Comparison of ENCODE assay signal across 8 cellular contexts in genomic region chr19:32971715-32972540, GRCh38. TPM values are rescaled to one million over a fixed set of nuclear protein-coding genes. Genes with fewer than 3 reads are reported as not detected.
DNase-seq lines count a peak whose midpoint lies in the region; ATAC-seq and TF ChIP-seq lines count a peak whose summit lies in the region.

Gene CEP89, minus strand, starts transcription at chr19:32971958. Its CDS starts 84 bp downstream, at chr19:32971874.
Gene FAAP24, plus strand, starts transcription at chr19:32972242. Its CDS starts 955 bp downstream, at chr19:32973197.

- peak within 1 kb of the TSS; percentile 72 for H4K91ac ChIP-seq in IMR-90 (ENCODE audit: insufficient read depth, low read depth, low read length)

- H2BK15ac ChIP-seq in IMR-90 (ENCODE audit: low read depth, low read length): peak within 1 kb of the TSS; percentile 4; the same call in 1 of the 3 replicates

- peak within 1 kb of the TSS; percentile 24; the same call in 1 of the 2 replicates for H3K18ac ChIP-seq in IMR-90 (ENCODE audit: low read depth, low read length)

- H3K14ac ChIP-seq in IMR-90 (replicated peaks; ENCODE audit: low read depth, low read length): peak within 1 kb of the TSS; percentile 83

- in situ Hi-C loops in IMR-90 (cut with MboI; ENCODE audit: low sequenced_read_pairs): no loop called here

- ATAC-seq in GM21529 (IDR thresholded peaks at IDR 0.05; ENCODE audit: unreplicated experiment) (peak; percentile 99), IMR-90 (ENCODE audit: low read depth) (peak; percentile 99)

- dilution Hi-C loops in IMR-90 (cut with HindIII; ENCODE audit: low sequenced_read_pairs, unreplicated experiment): no loop called here

- H4K8ac ChIP-seq in IMR-90 (ENCODE audit: low read depth in 2 of 2, low read length in 2 of 2): peak within 1 kb of the TSS; percentile 87 to 97

- TF ChIP-seq RAD21 in IMR-90 (IDR thresholded peaks at IDR 0.05; ENCODE audit: low read length): no peak

- H3K4me2 ChIP-seq in IMR-90 (ENCODE audit: low read depth, low read length) (peak within 1 kb of the TSS; percentile 86), OCI-LY7 (ENCODE audit: low read length) (peak within 1 kb of the TSS; percentile 86)

- H3K56ac ChIP-seq in IMR-90 (ENCODE audit: extremely low read depth, insufficient read depth, low read length): peak within 1 kb of the TSS; percentile 54

- H3K36me3 ChIP-seq in IMR-90 (ENCODE audit: control insufficient read depth, insufficient read depth, low read length): peaks cover 5% of the 10 kb centered on the region; the same call in 1 of the 2 replicates
- peaks cover 31% of the 10 kb centered on the region; the same call in 1 of the 2 replicates for H3K36me3 ChIP-seq in OCI-LY7 (ENCODE audit: insufficient read depth, low read length)

- POLR2A ChIA-PET in IMR-90 (lab: Charles Lee; ENCODE audit: unreplicated experiment) (no interaction called here), OCI-LY7 (lab: Charles Lee) (interaction anchor here (0.5 to 1.0 kb wide), 8 partner anchors 24 to 858 kb away, joined by 3 to 5 read pairs (median 3); no protein-coding TSS in a partner anchor)

- CTCF ChIA-PET in IMR-90 (lab: Yijun Ruan, JAX): interaction anchor here (0.7 kb wide), 1 partner anchor 23 kb away, joined by 3 read pairs; no protein-coding TSS in a partner anchor
- CTCF ChIA-PET in OCI-LY7 (lab: Charles Lee; ENCODE audit: unreplicated experiment): interaction anchor here (0.6 to 0.9 kb wide), 2 partner anchors 88 to 205 kb away, joined by 4 read pairs; no protein-coding TSS in a partner anchor

- BruUV-seq in IMR-90 (replicated peaks; lab: Mats Ljungman, UMichigan) (no TSS peak), OCI-LY7 (replicated peaks; lab: Mats Ljungman, UMichigan) (no TSS peak)

- no peak within 1 kb of the TSS for H2BK120ac ChIP-seq in IMR-90 (ENCODE audit: low read depth, low read length)

- peaks cover 12 to 34% of the 10 kb centered on the region in 2 experiments for H3K79me1 ChIP-seq in IMR-90 (ENCODE audit: low read depth in 1 of 2, low read length in 2 of 2)

- peak within 1 kb of the TSS; percentile 90 for H2AK9ac ChIP-seq in IMR-90 (replicated peaks; ENCODE audit: low read depth, low read length, poor library complexity)

- peak within 1 kb of the TSS; percentile 75 for H3K4me3 ChIP-seq in IMR-90 (ENCODE audit: insufficient read depth, low read depth, low read length)
- peak within 1 kb of the TSS; percentile 75 for H3K4me3 ChIP-seq in OCI-LY7 (ENCODE audit: low read depth, low read length, poor library complexity, severe bottlenecking)

- peak within 1 kb of the TSS; percentile 89 for H4K5ac ChIP-seq in IMR-90 (ENCODE audit: low read depth, low read length)

- H2AK5ac ChIP-seq in IMR-90 (ENCODE audit: low read depth, low read length): peak within 1 kb of the TSS; percentile 87

- H3K4ac ChIP-seq in IMR-90 (ENCODE audit: low read depth, low read length): peak within 1 kb of the TSS; percentile 72

- intact Hi-C loops in IMR-90 (cut with micrococcal nuclease): loop anchor here (5.0 kb wide), 2 partner anchors 205 to 280 kb away; partner anchors contain the start of gene NUDT19
- intact Hi-C loops in OCI-LY7 (cut with micrococcal nuclease; ENCODE audit: unreplicated experiment): loop anchor here (2.0 to 10.0 kb wide), 3 partner anchors 113 to 295 kb away; partner anchors contain the start of genes ANKRD27, GPATCH1 and RGS9BP

- H4K20me1 ChIP-seq in IMR-90 (ENCODE audit: insufficient read depth, low read length) (no peaks in the 10 kb centered on the region), OCI-LY7 (ENCODE audit: insufficient read depth, low read length) (no peaks in the 10 kb centered on the region)

- H2BK5ac ChIP-seq in IMR-90 (ENCODE audit: low read depth, low read length, poor library complexity, severe bottlenecking): peak within 1 kb of the TSS; percentile 64

- no peaks in the 10 kb centered on the region for H3K9me3 ChIP-seq in IMR-90 (ENCODE audit: control insufficient read depth, insufficient read depth, low read length)
- H3K9me3 ChIP-seq in OCI-LY7 (ENCODE audit: low read length): no peaks in the 10 kb centered on the region

- H3K4me1 ChIP-seq in IMR-90 (ENCODE audit: control insufficient read depth, insufficient read depth, low read length) (no peaks in the 10 kb centered on the region), OCI-LY7 (ENCODE audit: insufficient read depth, low read length, poor library complexity, severe bottlenecking) (peaks cover 5% of the 10 kb centered on the region)

- H2AFZ ChIP-seq in IMR-90 (replicated peaks; ENCODE audit: low read length, poor library complexity) (peak within 1 kb of the TSS; percentile 96), OCI-LY7 (ENCODE audit: low read length) (peak within 1 kb of the TSS; percentile 57; the same call in 1 of the 2 replicates)

- TF ChIP-seq POLR2A in IMR-90 (IDR thresholded peaks at IDR 0.05; ENCODE audit: low read depth, low read length) (peak; percentile 47; the same call in 1 of the 2 replicates), erythroblast (IDR thresholded peaks at IDR 0.05; ENCODE audit: low read length) (peak; percentile 77)

- no peaks in the 10 kb centered on the region; the same call in 1 of the 2 replicates for H3K9me1 ChIP-seq in IMR-90 (ENCODE audit: insufficient read depth, low read length)

- no peak within 1 kb of the TSS for H2BK20ac ChIP-seq in IMR-90 (ENCODE audit: low read depth, low read length)

- peak within 1 kb of the TSS; percentile 79 for H3K23ac ChIP-seq in IMR-90 (ENCODE audit: low read depth, low read length)

- H3K79me2 ChIP-seq in OCI-LY7 (ENCODE audit: insufficient read depth, low read depth, low read length): peaks cover 15% of the 10 kb centered on the region

- H3K27ac ChIP-seq in IMR-90 (ENCODE audit: insufficient read depth, low read length) (peak within 1 kb of the TSS; percentile 75), OCI-LY7 (ENCODE audit: low read depth, low read length, poor library complexity, severe bottlenecking) (peak within 1 kb of the TSS; percentile 35)

- DNase-seq in DMS114 treated with DMSO at 0.1 percent for 48 hours (lab: John Stamatoyannopoulos, UW; ENCODE audit: unreplicated experiment) (peak; percentile 99), IMR-90 (peak; percentile 99), OCI-LY7 (ENCODE audit: low spot score) (peak; percentile 99), activated T-cell treated with anti-CD3 and anti-CD28 coated beads for 4 hours (peak; percentile 97), erythroblast (lab: John Stamatoyannopoulos, UW) (peak; percentile 100), mucosa of gallbladder (ENCODE audit: low spot score) (peak; percentile 100)
- DNase-seq in stimulated activated CD8-positive, alpha-beta memory T cell treated with anti-CD3 and anti-CD28 coated beads, Interleukin-4, amount 100 ng/mL, for 24 hours (ENCODE audit: low read depth): peak; percentile 93

- H3K27me3 ChIP-seq in IMR-90 (ENCODE audit: control insufficient read depth, insufficient read depth, low read length): no peaks in the 10 kb centered on the region

- H3K9ac ChIP-seq in IMR-90 (ENCODE audit: low read depth, low read length): peak within 1 kb of the TSS; percentile 75

- no peak for TF ChIP-seq CTCF in IMR-90 (conservative IDR thresholded peaks at IDR 0.05; ENCODE audit: low read depth, low read length)
- TF ChIP-seq CTCF in OCI-LY7 (conservative IDR thresholded peaks at IDR 0.05; ENCODE audit: low read length): no peak

- WGBS in IMR-90 (ENCODE audit: extremely low coverage in 2 of 2, insufficient read length in 1 of 2), 2 experiments: 7% methylated on average over 41 of the region's 57 CpGs; no CpG with 5 or more reads in 1 of the 2 experiments

- no peaks in the 10 kb centered on the region for H3K9me2 ChIP-seq in OCI-LY7 (ENCODE audit: insufficient read depth, low read length)

TF ChIP-seq in IMR-90, 13 proteins besides CTCF, POLR2A, EP300 and RAD21 (continues in another document):
- TF ChIP-seq RFX5 (IDR thresholded peaks at IDR 0.05; ENCODE audit: low read depth, low read length) (no peak), MAZ (IDR thresholded peaks at IDR 0.05; ENCODE audit: borderline replicate concordance, low read depth, low read length) (peak; percentile 11; the same call in 1 of the 2 replicates), CHD1 (IDR thresholded peaks at IDR 0.05; ENCODE audit: low read depth, low read length) (no peak), FOS (IDR thresholded peaks at IDR 0.05; ENCODE audit: low read depth, low read length) (peak; percentile 73; the same call in 1 of the 2 replicates), NFE2L2 (IDR thresholded peaks at IDR 0.05; ENCODE audit: low read depth, low read length) (no peak), MAFK (IDR thresholded peaks at IDR 0.05; ENCODE audit: low read depth, low read length) (no peak), USF2 (IDR thresholded peaks at IDR 0.05; ENCODE audit: low read depth, low read length) (peak; percentile 54; the same call in 1 of the 2 replicates), SMC3 (IDR thresholded peaks at IDR 0.05; ENCODE audit: low read depth, low read length) (no peak), CEBPB (IDR thresholded peaks at IDR 0.05; ENCODE audit: low read depth, low read length) (no peak), RCOR1 (IDR thresholded peaks at IDR 0.05; ENCODE audit: insufficient replicate concordance, low read length) (no peak), BHLHE40 (IDR thresholded peaks at IDR 0.05; ENCODE audit: low read depth, low read length) (peak; percentile 27; the same call in 1 of the 2 replicates)

RNA-seq across cellular contexts. Expression of gene CEP89, which starts in this region (rescaled TPM):
- total RNA-seq in IMR-90 (2012; rRNA removed) (5.8 and 7.2 TPM in 2 replicates), OCI-LY7 (2022) (20.6 and 24.2 TPM in 2 replicates), mucosa of gallbladder (19.8 TPM)
- 15.7 and 17.4 TPM in 2 replicates for polyA plus RNA-seq in IMR-90 (2012; rRNA removed)
- polyA plus RNA-seq in IMR-90 (2012; cell fraction: cytosol; rRNA removed): 9.1 and 12.7 TPM in 2 replicates
- polyA plus RNA-seq in IMR-90 (2012; cell fraction: nucleus; rRNA removed; ENCODE audit: low replicate concordance): 15.0 and 16.4 TPM in 2 replicates
- total RNA-seq in OCI-LY7 (2014; rRNA removed; shearing (Covaris generic)): 10.8 and 15.8 TPM in 2 replicates

RNA-seq across cellular contexts. Expression of gene FAAP24, which starts in this region (rescaled TPM):
- 2.2 TPM in 2 replicates for total RNA-seq in IMR-90 (2012; rRNA removed)
- 2.3 and 2.6 TPM in 2 replicates for polyA plus RNA-seq in IMR-90 (2012; rRNA removed)
- 2.1 and 4.5 TPM in 2 replicates for polyA plus RNA-seq in IMR-90 (2012; cell fraction: cytosol; rRNA removed)
- 0.41 and 0.55 TPM in 2 replicates for polyA plus RNA-seq in IMR-90 (2012; cell fraction: nucleus; rRNA removed; ENCODE audit: low replicate concordance)
- 5.4 and 12.1 TPM in 2 replicates for total RNA-seq in OCI-LY7 (2014; rRNA removed; shearing (Covaris generic))
- total RNA-seq in OCI-LY7 (2022): 12.8 and 15.0 TPM in 2 replicates
- 1.7 TPM for total RNA-seq in mucosa of gallbladder

Comparison
In these comparisons a context has a peak if more than half of its experiments do, and no peak if none do; other contexts are left out.
1. Peak in every context shown above with its lines: DNase-seq, ATAC-seq, H3K4me3 ChIP-seq and H3K27ac ChIP-seq.